Comparison of ENCODE assay signal across 8 cellular contexts in the genomic region with DNA sequence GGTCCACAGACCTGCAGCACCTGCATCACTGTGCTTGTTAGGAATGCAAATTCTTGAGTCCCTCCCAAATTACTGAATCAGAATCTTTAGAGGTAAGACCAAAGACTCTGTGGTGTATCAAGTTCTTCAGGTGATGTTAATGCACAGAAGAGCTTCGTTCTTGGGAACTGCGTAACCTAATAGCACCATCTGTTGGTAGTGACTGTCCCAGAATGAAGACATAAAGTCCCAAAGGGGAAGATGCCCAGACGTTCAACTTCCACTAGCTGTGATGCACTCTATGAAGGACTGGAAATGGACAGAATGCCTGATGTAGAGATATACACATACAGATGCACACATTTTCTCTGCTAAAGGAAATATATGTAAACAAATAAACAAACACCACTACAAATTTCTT.
DNase-seq lines count a peak whose midpoint lies in the region; ATAC-seq, FAIRE-seq and TF ChIP-seq lines count a peak whose summit lies in the region.

No MANE protein-coding gene starts in this region.

- H3K27ac ChIP-seq in HL-60 (replicated peaks) (no peak overlapping the region), heart left ventricle (no peak overlapping the region), thyroid gland (no peak overlapping the region)

- no peak for FAIRE-seq in urothelium cell line (lab: Jason Lieb, UNC)

- H3K4me1 ChIP-seq in heart left ventricle = no peaks in the 10 kb centered on the region
- peaks cover 0 to 6% of the 10 kb centered on the region in 2 donors for H3K4me1 ChIP-seq in thyroid gland

- H3K9me3 ChIP-seq in heart left ventricle (no peaks in the 10 kb centered on the region), thyroid gland (no peaks in the 10 kb centered on the region)

- ATAC-seq in GM21390 (IDR thresholded peaks at IDR 0.05; ENCODE audit: unreplicated experiment) (peak; percentile 82), heart left ventricle (peak in 3 of 4 donors; percentile 50 to 57 (median 54))

- H3K27me3 ChIP-seq in HL-60 (ENCODE audit: insufficient read depth, poor library complexity, severe bottlenecking) = no peaks in the 10 kb centered on the region
- no peaks in the 10 kb centered on the region for H3K27me3 ChIP-seq in heart left ventricle
- H3K27me3 ChIP-seq in thyroid gland = no peaks in the 10 kb centered on the region

- H3K36me3 ChIP-seq in heart left ventricle = no peaks in the 10 kb centered on the region
- H3K36me3 ChIP-seq in thyroid gland = no peaks in the 10 kb centered on the region

- in situ Hi-C loops in SK-MEL-5 (cut with HindIII; ENCODE audit: low pct_unique_long_range_greater_than_20kb, low sequenced_read_pairs) = no loop called here

- WGBS in heart left ventricle, 4 donors = 3 to 18% (median 11%) methylated on average over 3 of the region's 3 CpGs
- WGBS in thyroid gland, 2 donors = 29 to 46% methylated on average over 3 of the region's 3 CpGs

- TF ChIP-seq CTCF in HL-60 (IDR thresholded peaks at IDR 0.05; ENCODE audit: insufficient read depth, low read length) = peak; percentile 76
- TF ChIP-seq CTCF in heart left ventricle (IDR thresholded peaks at IDR 0.05) = peak; percentile 18 to 56 (median 43)
- peak in 2 of 6 experiments; percentile 30 to 37 for TF ChIP-seq CTCF in thyroid gland (IDR thresholded peaks at IDR 0.05)

- DNase-seq in DMS53 (lab: John Stamatoyannopoulos, UW) (peak; percentile 40), HL-60 (ENCODE audit: low read depth in 1 of 2, low spot score in 1 of 2) (peak in 1 of 2 experiments; percentile 40), SK-MEL-5 (ENCODE audit: low read depth, low spot score) (peak; percentile 52), heart left ventricle (no peak), urothelium cell line (ENCODE audit: low spot score) (peak; percentile 18), thyroid gland (no peak)
- DNase-seq in central memory CD4-positive, alpha-beta T cell = no peak

- TF ChIP-seq POLR2A in heart left ventricle (IDR thresholded peaks at IDR 0.05) (no peak), thyroid gland (IDR thresholded peaks at IDR 0.05) (no peak)

- intact Hi-C loops in heart left ventricle (cut with DNase I) = no loop called here
- intact Hi-C loops in thyroid gland (cut with DNase I) = no loop called here

- H3K4me3 ChIP-seq in HL-60 (replicated peaks; ENCODE audit: insufficient read depth, low read length) = no peak overlapping the region
- H3K4me3 ChIP-seq in heart left ventricle = no peak overlapping the region
- no peak overlapping the region for H3K4me3 ChIP-seq in thyroid gland (replicated peaks in 1 of 3)

Comparison
In these comparisons a context has a peak if more than half of its experiments do, and no peak if none do; other contexts are left out.
1. DNase-seq: peak in DMS53 (single experiment), SK-MEL-5 (single experiment) and urothelium cell line (single experiment); none in heart left ventricle (0 of 5), thyroid gland (0 of 2) and central memory CD4-positive, alpha-beta T cell (single experiment).